12 cellular contexts compared by ENCODE assay signal in genomic region chr10:98610301-98610700, GRCh38.
"Had no signal": no experiment of that assay in that cellular context is flagged by ENCODE, and none has a peak within 500 bp of the region (broad histone marks: within the 10 kb centered on the region; RNA-seq: fewer than 3 reads in every experiment).

No MANE protein-coding gene starts in this region.

- H3K36me3 ChIP-seq: heart left ventricle, pancreas, tibial artery had no signal

- H3K27me3 ChIP-seq: esophagus muscularis mucosa, pancreas, tibial artery had no signal

- H3K4me3 ChIP-seq: esophagus muscularis mucosa, heart left ventricle, pancreas, skin epidermis, tibial artery had no signal

- H3K27ac ChIP-seq: esophagus muscularis mucosa, pancreas, skin epidermis had no signal

- DNase-seq: activated B cell treated with CpG ODN at 0.5 μM for 24 hours; activated CD4-positive, alpha-beta T cell treated with anti-CD3 and anti-CD28 coated beads, Interleukin-2, amount 10 ng/mL, durations not matched to agents 24 days and 14 days; activated CD8-positive, alpha-beta memory T cell treated with anti-CD3 and anti-CD28 coated beads for 24 hours; activated naive CD4-positive, alpha-beta T cell treated with anti-CD3 and anti-CD28 coated beads for 36 hours; cerebellar nuclear complex; pancreas had no signal

- ATAC-seq: activated T-helper 17 cell treated with anti-CD3 and anti-CD28 coated beads, Interleukin-2, amount 50 U/mL, for 72 hours; left lobe of liver; pancreas had no signal

- H3K4me1 ChIP-seq: pancreas had no signal

- H3K9me3 ChIP-seq: esophagus muscularis mucosa, heart left ventricle, pancreas, tibial artery had no signal
